Comparison of ENCODE assay signal across 1 cellular context in the genomic region with DNA sequence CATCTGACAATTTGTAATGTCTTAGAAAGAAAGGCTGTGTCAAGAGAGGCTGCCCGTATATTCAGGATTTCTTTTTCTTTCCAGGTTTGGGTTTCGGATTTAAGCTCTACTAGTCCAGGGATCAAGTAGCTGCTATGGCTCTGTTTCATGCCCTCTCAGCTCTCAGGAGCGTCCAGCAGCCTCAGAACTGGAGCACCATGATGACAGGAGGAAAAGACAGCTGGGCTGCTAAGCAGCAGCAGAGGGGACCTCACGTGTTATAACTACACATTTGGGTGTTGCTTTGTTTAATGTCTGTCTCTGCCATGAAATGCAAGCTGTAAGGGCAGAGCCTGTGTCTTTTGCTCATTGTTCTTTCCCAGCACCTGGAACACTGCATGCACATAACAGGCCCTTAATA.
TF ChIP-seq lines count a peak whose summit lies in the region.

No MANE protein-coding gene starts in this region.

TF ChIP-seq in WTC11, 78 proteins besides CTCF, POLR2A, EP300 and RAD21 (continued from another document):
- TF ChIP-seq, protein P1, sequence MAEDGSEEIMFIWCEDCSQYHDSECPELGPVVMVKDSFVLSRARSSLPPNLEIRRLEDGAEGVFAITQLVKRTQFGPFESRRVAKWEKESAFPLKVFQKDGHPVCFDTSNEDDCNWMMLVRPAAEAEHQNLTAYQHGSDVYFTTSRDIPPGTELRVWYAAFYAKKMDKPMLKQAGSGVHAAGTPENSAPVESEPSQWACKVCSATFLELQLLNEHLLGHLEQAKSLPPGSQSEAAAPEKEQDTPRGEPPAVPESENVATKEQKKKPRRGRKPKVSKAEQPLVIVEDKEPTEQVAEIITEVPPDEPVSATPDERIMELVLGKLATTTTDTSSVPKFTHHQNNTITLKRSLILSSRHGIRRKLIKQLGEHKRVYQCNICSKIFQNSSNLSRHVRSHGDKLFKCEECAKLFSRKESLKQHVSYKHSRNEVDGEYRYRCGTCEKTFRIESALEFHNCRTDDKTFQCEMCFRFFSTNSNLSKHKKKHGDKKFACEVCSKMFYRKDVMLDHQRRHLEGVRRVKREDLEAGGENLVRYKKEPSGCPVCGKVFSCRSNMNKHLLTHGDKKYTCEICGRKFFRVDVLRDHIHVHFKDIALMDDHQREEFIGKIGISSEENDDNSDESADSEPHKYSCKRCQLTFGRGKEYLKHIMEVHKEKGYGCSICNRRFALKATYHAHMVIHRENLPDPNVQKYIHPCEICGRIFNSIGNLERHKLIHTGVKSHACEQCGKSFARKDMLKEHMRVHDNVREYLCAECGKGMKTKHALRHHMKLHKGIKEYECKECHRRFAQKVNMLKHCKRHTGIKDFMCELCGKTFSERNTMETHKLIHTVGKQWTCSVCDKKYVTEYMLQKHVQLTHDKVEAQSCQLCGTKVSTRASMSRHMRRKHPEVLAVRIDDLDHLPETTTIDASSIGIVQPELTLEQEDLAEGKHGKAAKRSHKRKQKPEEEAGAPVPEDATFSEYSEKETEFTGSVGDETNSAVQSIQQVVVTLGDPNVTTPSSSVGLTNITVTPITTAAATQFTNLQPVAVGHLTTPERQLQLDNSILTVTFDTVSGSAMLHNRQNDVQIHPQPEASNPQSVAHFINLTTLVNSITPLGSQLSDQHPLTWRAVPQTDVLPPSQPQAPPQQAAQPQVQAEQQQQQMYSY (CRISPR knock-in tag; IDR thresholded peaks at IDR 0.05) = no peak
- TF ChIP-seq ESRRA (CRISPR knock-in tag; IDR thresholded peaks at IDR 0.05; ENCODE audit: borderline replicate concordance) (no peak), SOX15 (CRISPR knock-in tag; IDR thresholded peaks at IDR 0.05) (no peak), FOXK1 (CRISPR knock-in tag; IDR thresholded peaks at IDR 0.05) (no peak), GRHL2 (CRISPR knock-in tag; IDR thresholded peaks at IDR 0.05; ENCODE audit: insufficient replicate concordance, severe bottlenecking) (no peak), ZNF219 (CRISPR knock-in tag; IDR thresholded peaks at IDR 0.05; ENCODE audit: borderline replicate concordance) (no peak), ZNF232 (CRISPR knock-in tag; IDR thresholded peaks at IDR 0.05) (no peak), FOXJ3 (CRISPR knock-in tag; IDR thresholded peaks at IDR 0.05; ENCODE audit: borderline replicate concordance) (no peak), ZNF263 (CRISPR knock-in tag; IDR thresholded peaks at IDR 0.05; ENCODE audit: low read depth) (no peak), TEAD1 (CRISPR knock-in tag; IDR thresholded peaks at IDR 0.05) (no peak), NFYB (CRISPR knock-in tag; conservative IDR thresholded peaks at IDR 0.05; ENCODE audit: low read depth) (no peak), ATF1 (CRISPR knock-in tag; IDR thresholded peaks at IDR 0.05) (no peak), JUN (CRISPR knock-in tag; IDR thresholded peaks at IDR 0.05) (no peak), NR1H2 (CRISPR knock-in tag; IDR thresholded peaks at IDR 0.05) (no peak), PRRX2 (CRISPR knock-in tag; IDR thresholded peaks at IDR 0.05) (no peak)
- TF ChIP-seq, protein P2, sequence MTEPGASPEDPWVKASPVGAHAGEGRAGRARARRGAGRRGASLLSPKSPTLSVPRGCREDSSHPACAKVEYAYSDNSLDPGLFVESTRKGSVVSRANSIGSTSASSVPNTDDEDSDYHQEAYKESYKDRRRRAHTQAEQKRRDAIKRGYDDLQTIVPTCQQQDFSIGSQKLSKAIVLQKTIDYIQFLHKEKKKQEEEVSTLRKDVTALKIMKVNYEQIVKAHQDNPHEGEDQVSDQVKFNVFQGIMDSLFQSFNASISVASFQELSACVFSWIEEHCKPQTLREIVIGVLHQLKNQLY (CRISPR knock-in tag; IDR thresholded peaks at IDR 0.05) = no peak
- TF ChIP-seq, protein P3, sequence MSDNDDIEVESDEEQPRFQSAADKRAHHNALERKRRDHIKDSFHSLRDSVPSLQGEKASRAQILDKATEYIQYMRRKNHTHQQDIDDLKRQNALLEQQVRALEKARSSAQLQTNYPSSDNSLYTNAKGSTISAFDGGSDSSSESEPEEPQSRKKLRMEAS (CRISPR knock-in tag; IDR thresholded peaks at IDR 0.05) = no peak
- TF ChIP-seq, protein P4, sequence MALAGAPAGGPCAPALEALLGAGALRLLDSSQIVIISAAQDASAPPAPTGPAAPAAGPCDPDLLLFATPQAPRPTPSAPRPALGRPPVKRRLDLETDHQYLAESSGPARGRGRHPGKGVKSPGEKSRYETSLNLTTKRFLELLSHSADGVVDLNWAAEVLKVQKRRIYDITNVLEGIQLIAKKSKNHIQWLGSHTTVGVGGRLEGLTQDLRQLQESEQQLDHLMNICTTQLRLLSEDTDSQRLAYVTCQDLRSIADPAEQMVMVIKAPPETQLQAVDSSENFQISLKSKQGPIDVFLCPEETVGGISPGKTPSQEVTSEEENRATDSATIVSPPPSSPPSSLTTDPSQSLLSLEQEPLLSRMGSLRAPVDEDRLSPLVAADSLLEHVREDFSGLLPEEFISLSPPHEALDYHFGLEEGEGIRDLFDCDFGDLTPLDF (CRISPR knock-in tag; IDR thresholded peaks at IDR 0.05) = no peak
TF ChIP-seq in WTC11: peak in this region for 0.
